In genomic region chr10:121695731-121696464, GRCh38 we compare ENCODE assay signal across 13 cellular contexts.
DNase-seq lines count a peak whose midpoint lies in the region; FAIRE-seq and TF ChIP-seq lines count a peak whose summit lies in the region.
"Had no signal": no experiment of that assay in that cellular context is flagged by ENCODE, and none has a peak within 500 bp of the region (broad histone marks: within the 10 kb centered on the region; RNA-seq: fewer than 3 reads in every experiment).

No MANE protein-coding gene starts in this region.

- H3K4me2 ChIP-seq in smooth muscle cell = no peak overlapping the region

- FAIRE-seq in bronchial epithelial cell (lab: Jason Lieb, UNC) = peak; percentile 7
- FAIRE-seq: H54 had no signal

- no peaks in the 10 kb centered on the region for H3K36me3 ChIP-seq in HEK293 (ENCODE audit: control insufficient read depth in 2 of 2, insufficient read depth in 1 of 2, low read length in 2 of 2)
- H3K36me3 ChIP-seq in bronchial epithelial cell (ENCODE audit: control insufficient read depth, insufficient read depth, low read length) = no peaks in the 10 kb centered on the region
- H3K36me3 ChIP-seq in smooth muscle cell (ENCODE audit: low read depth) = no peaks in the 10 kb centered on the region

- H3K9ac ChIP-seq in smooth muscle cell (ENCODE audit: low read depth) = no peak overlapping the region

- no peak for DNase-seq in bronchial epithelial cell (ENCODE audit: low read depth)
- DNase-seq in kidney tubule cell (ENCODE audit: low spot score) = peak; percentile 9
- no peak for DNase-seq in smooth muscle cell (lab: John Stamatoyannopoulos, UW; ENCODE audit: unreplicated experiment)
- no peak for DNase-seq in SHP77 treated with DMSO at 0.1 percent for 48 hours (lab: John Stamatoyannopoulos, UW)
- no peak for DNase-seq in NCI-H1417 (lab: John Stamatoyannopoulos, UW)
- no peak for DNase-seq in stimulated activated CD4-positive, alpha-beta T cell treated with anti-CD3 and anti-CD28 coated beads, Interleukin-4, amount 100 ng/mL, for 1 hour
- DNase-seq: CD8-positive, alpha-beta memory T cell; IMR-90; NCI-H1436 treated with DMSO at 0.1 percent for 48 hours; NCI-H2081 treated with DMSO at 0.1 percent for 48 hours; Right ventricle myocardium superior had no signal

- no peaks in the 10 kb centered on the region for H3K4me1 ChIP-seq in HEK293 (ENCODE audit: control insufficient read depth, insufficient read depth, low read length)
- peaks cover 14% of the 10 kb centered on the region for H3K4me1 ChIP-seq in smooth muscle cell (ENCODE audit: low read depth)

- no peak overlapping the region for H2AFZ ChIP-seq in smooth muscle cell (ENCODE audit: low read depth)

- no peak overlapping the region for H3K4me3 ChIP-seq in HEK293 (ENCODE audit: low read depth, low read length)
- no peak overlapping the region for H3K4me3 ChIP-seq in bronchial epithelial cell (ENCODE audit: low read depth, low read length)
- H3K4me3 ChIP-seq in smooth muscle cell = no peak overlapping the region

- H4K20me1 ChIP-seq in smooth muscle cell (ENCODE audit: low read depth) = no peaks in the 10 kb centered on the region

- no peaks in the 10 kb centered on the region for H3K79me2 ChIP-seq in smooth muscle cell (ENCODE audit: low read depth)

- H3K27me3 ChIP-seq in bronchial epithelial cell (ENCODE audit: control insufficient read depth, insufficient read depth, low read length) = no peaks in the 10 kb centered on the region
- no peaks in the 10 kb centered on the region for H3K27me3 ChIP-seq in smooth muscle cell (ENCODE audit: low read depth)

- H3F3A ChIP-seq in smooth muscle cell (ENCODE audit: low read depth) = no peaks in the 10 kb centered on the region

- no peak for TF ChIP-seq CTCF in HEK293 (tag by site-specific recombination; IDR thresholded peaks at IDR 0.05)
- TF ChIP-seq CTCF in bronchial epithelial cell (IDR thresholded peaks at IDR 0.05; ENCODE audit: insufficient read depth, low read length, severe bottlenecking) = no peak
- TF ChIP-seq CTCF in smooth muscle cell (IDR thresholded peaks at IDR 0.05; ENCODE audit: borderline replicate concordance, insufficient read depth, poor library complexity, severe bottlenecking) = no peak

- H3K27ac ChIP-seq in HEK293 (ENCODE audit: extremely low read depth, low read depth, low read length) (no peak overlapping the region), smooth muscle cell (ENCODE audit: low read depth) (peak overlapping the region; percentile 62)

- no peaks in the 10 kb centered on the region for H3K9me3 ChIP-seq in HEK293 (ENCODE audit: control insufficient read depth, insufficient read depth, low read depth, low read length)
- H3K9me3 ChIP-seq in smooth muscle cell (replicated peaks; ENCODE audit: low read depth) = no peaks in the 10 kb centered on the region

- POLR2A ChIA-PET in HEK293 (lab: Yijun Ruan, JAX) = no interaction called here

- 69% methylated on average over 7 of the region's 7 CpGs for WGBS in smooth muscle cell (ENCODE audit: low lambda C conversion rate)

- CTCF ChIA-PET in HEK293 (lab: Yijun Ruan, JAX) = interaction anchor here (0.5 to 1.7 kb wide), 11 partner anchors 10 to 828 kb away, joined by 3 to 7 read pairs (median 4); no protein-coding TSS in a partner anchor

TF ChIP-seq in HEK293, 187 proteins besides CTCF, POLR2A, EP300 and RAD21:
- TF ChIP-seq ZNF211 (tag by site-specific recombination; IDR thresholded peaks at IDR 0.05; ENCODE audit: low read depth) = no peak
- TF ChIP-seq ZNF596 (tag by site-specific recombination; IDR thresholded peaks at IDR 0.05) = no peak
- no peak for TF ChIP-seq ZNF335 (tag by site-specific recombination; conservative IDR thresholded peaks at IDR 0.05)
- TF ChIP-seq ZNF645 (tag by site-specific recombination; IDR thresholded peaks at IDR 0.05) = no peak
- peak; percentile 52; the same call in 1 of the 2 replicates for TF ChIP-seq PRDM10 (tag by site-specific recombination; IDR thresholded peaks at IDR 0.05)
- TF ChIP-seq TRIM28 (IDR thresholded peaks at IDR 0.05; ENCODE audit: borderline replicate concordance, low read length) = no peak
- TF ChIP-seq ZNF521 (tag by site-specific recombination; IDR thresholded peaks at IDR 0.05) = no peak
